Comparison of ENCODE assay signal across 33 cellular contexts in genomic region chr1:190464686-190465085, GRCh38. TPM values are rescaled to one million over a fixed set of nuclear protein-coding genes. Genes with fewer than 3 reads are reported as not detected.
"Had no signal": no experiment of that assay in that cellular context is flagged by ENCODE, and none has a peak within 500 bp of the region (broad histone marks: within the 10 kb centered on the region; RNA-seq: fewer than 3 reads in every experiment).

No MANE protein-coding gene starts in this region.

- H3K4me3 Mint-ChIP-seq: activated CD4-positive, alpha-beta T cell treated with anti-CD3 and anti-CD28 coated beads for 36 hours; activated CD4-positive, alpha-beta T cell treated with anti-CD3 and anti-CD28 coated beads, Interleukin-2, amount 10 ng/mL, durations not matched to agents 7 days and 5 days; activated CD8-positive, alpha-beta T cell treated with anti-CD3 and anti-CD28 coated beads, Interleukin-2, amount 10 ng/mL, durations not matched to agents 7 days and 5 days; activated naive CD4-positive, alpha-beta T cell treated with anti-CD3 and anti-CD28 coated beads, Interleukin-2, amount 10 ng/mL, durations not matched to agents 7 days and 5 days; activated naive CD8-positive, alpha-beta T cell; activated naive CD8-positive, alpha-beta T cell treated with anti-CD3 and anti-CD28 coated beads, Interleukin-2, amount 50 U/mL, for 24 hours; activated T-cell treated with anti-CD3 and anti-CD28 coated beads, Interleukin-2, amount 50 U/mL, for 24 hours; WTC11 had no signal

- H3K27ac ChIP-seq: brain microvascular endothelial cell, KMS-11, SJSA1 had no signal

- H3K4me3 ChIP-seq: SJSA1 had no signal

- ATAC-seq: activated CD4-positive, alpha-beta T cell treated with anti-CD3 and anti-CD28 coated beads for 36 hours; activated CD4-positive, CD25-positive, alpha-beta regulatory T cell treated with anti-CD3 and anti-CD28 coated beads, Interleukin-2, amount 50 U/mL, for 24 hours; activated CD8-positive, alpha-beta T cell treated with anti-CD3 and anti-CD28 coated beads, Interleukin-2, amount 10 ng/mL, durations not matched to agents 7 days and 5 days; activated naive CD8-positive, alpha-beta T cell treated with anti-CD3 and anti-CD28 coated beads, Interleukin-2, amount 50 U/mL, for 24 hours; WTC11 had no signal

- H3K9me3 ChIP-seq: Peyer's patch, SJSA1 had no signal

- H3K4me2 ChIP-seq: KMS-11 had no signal

- DNase-seq: activated CD4-positive, alpha-beta T cell treated with anti-CD3 and anti-CD28 coated beads for 36 hours; activated CD4-positive, alpha-beta T cell treated with anti-CD3 and anti-CD28 coated beads, Interleukin-2, amount 10 ng/mL, durations not matched to agents 7 days and 5 days; activated CD4-positive, alpha-beta T cell treated with anti-CD3 and anti-CD28 coated beads, Interleukin-2, amount 50 U/mL, for 48 hours; activated CD8-positive, alpha-beta T cell treated with anti-CD3 and anti-CD28 coated beads, Interleukin-2, amount 10 ng/mL, durations not matched to agents 7 days and 5 days; activated effector memory CD4-positive, alpha-beta T cell treated with Interleukin-2 at 50 U/mL for 16 hours; activated naive CD4-positive, alpha-beta T cell treated with anti-CD3 and anti-CD28 coated beads, Interleukin-2, amount 10 ng/mL, durations not matched to agents 7 days and 5 days; activated naive CD8-positive, alpha-beta T cell treated with anti-CD3 and anti-CD28 coated beads, Interleukin-2, amount 50 U/mL, for 24 hours; activated T-cell treated with anti-CD3 and anti-CD28 coated beads, Interleukin-2, amount 50 U/mL, for 24 hours; amniotic stem cell; aorta; brain microvascular endothelial cell; central memory CD4-positive, alpha-beta T cell; MM.1S; MV-4-11; NCI-H1092; NCI-H1436 treated with DMSO at 0.1 percent for 48 hours; NCI-H1694 treated with DMSO at 0.1 percent for 48 hours; NCI-H2029; NCI-H345; NCI-H524 treated with DMSO at 0.1 percent for 48 hours; Peyer's patch; RPMI8226; SHP77 treated with DMSO at 0.1 percent for 48 hours; SW 1271; T-helper 1 cell; T-helper 2 cell; T-helper 9 cell had no signal

- H3K27me3 Mint-ChIP-seq: activated CD4-positive, alpha-beta T cell treated with anti-CD3 and anti-CD28 coated beads for 36 hours; activated CD4-positive, alpha-beta T cell treated with anti-CD3 and anti-CD28 coated beads, Interleukin-2, amount 10 ng/mL, durations not matched to agents 7 days and 5 days; activated naive CD4-positive, alpha-beta T cell treated with anti-CD3 and anti-CD28 coated beads, Interleukin-2, amount 10 ng/mL, durations not matched to agents 7 days and 5 days; activated naive CD8-positive, alpha-beta T cell; activated naive CD8-positive, alpha-beta T cell treated with anti-CD3 and anti-CD28 coated beads, Interleukin-2, amount 50 U/mL, for 24 hours; activated T-cell treated with anti-CD3 and anti-CD28 coated beads, Interleukin-2, amount 50 U/mL, for 24 hours had no signal

- H3K27me3 ChIP-seq: brain microvascular endothelial cell, Peyer's patch, SJSA1 had no signal

- H3K9ac ChIP-seq: KMS-11 had no signal

- H3K9me3 Mint-ChIP-seq: activated CD4-positive, alpha-beta T cell treated with anti-CD3 and anti-CD28 coated beads, Interleukin-2, amount 10 ng/mL, durations not matched to agents 7 days and 5 days; activated naive CD4-positive, alpha-beta T cell treated with anti-CD3 and anti-CD28 coated beads, Interleukin-2, amount 10 ng/mL, durations not matched to agents 7 days and 5 days; WTC11 had no signal

- H3K4me1 Mint-ChIP-seq: activated CD4-positive, alpha-beta T cell treated with anti-CD3 and anti-CD28 coated beads for 36 hours; activated CD4-positive, alpha-beta T cell treated with anti-CD3 and anti-CD28 coated beads, Interleukin-2, amount 10 ng/mL, durations not matched to agents 7 days and 5 days; activated naive CD4-positive, alpha-beta T cell treated with anti-CD3 and anti-CD28 coated beads, Interleukin-2, amount 10 ng/mL, durations not matched to agents 7 days and 5 days; activated naive CD8-positive, alpha-beta T cell treated with anti-CD3 and anti-CD28 coated beads, Interleukin-2, amount 50 U/mL, for 24 hours had no signal

- H3K36me3 Mint-ChIP-seq: activated naive CD4-positive, alpha-beta T cell treated with anti-CD3 and anti-CD28 coated beads, Interleukin-2, amount 10 ng/mL, durations not matched to agents 7 days and 5 days; activated naive CD8-positive, alpha-beta T cell; WTC11 had no signal

- H3K4me1 ChIP-seq: Peyer's patch, SJSA1 had no signal

- H3K36me3 ChIP-seq: brain microvascular endothelial cell, Peyer's patch, SJSA1 had no signal

- H3K27ac Mint-ChIP-seq: activated CD4-positive, alpha-beta T cell treated with anti-CD3 and anti-CD28 coated beads for 36 hours; activated CD4-positive, alpha-beta T cell treated with anti-CD3 and anti-CD28 coated beads, Interleukin-2, amount 10 ng/mL, durations not matched to agents 7 days and 5 days; activated CD8-positive, alpha-beta T cell treated with anti-CD3 and anti-CD28 coated beads, Interleukin-2, amount 10 ng/mL, durations not matched to agents 7 days and 5 days; activated naive CD4-positive, alpha-beta T cell treated with anti-CD3 and anti-CD28 coated beads, Interleukin-2, amount 10 ng/mL, durations not matched to agents 7 days and 5 days; activated naive CD8-positive, alpha-beta T cell; activated naive CD8-positive, alpha-beta T cell treated with anti-CD3 and anti-CD28 coated beads, Interleukin-2, amount 50 U/mL, for 24 hours; activated T-cell treated with anti-CD3 and anti-CD28 coated beads, Interleukin-2, amount 50 U/mL, for 24 hours; WTC11 had no signal

RNA-seq across cellular contexts. Expression of gene BRINP3, which starts 13.0 kb away (rescaled TPM):
- total RNA-seq: activated CD4-positive, alpha-beta T cell treated with anti-CD3 and anti-CD28 coated beads for 36 hours; activated CD4-positive, alpha-beta T cell treated with anti-CD3 and anti-CD28 coated beads, Interleukin-2, amount 10 ng/mL, durations not matched to agents 7 days and 5 days; activated CD8-positive, alpha-beta T cell treated with anti-CD3 and anti-CD28 coated beads, Interleukin-2, amount 10 ng/mL, durations not matched to agents 7 days and 5 days; LHCN-M2; SJSA1 had no signal
